Comparison of ENCODE assay signal across 23 cellular contexts in genomic region chr13:43141685-43142084, GRCh38.
"Had no signal": no experiment of that assay in that cellular context is flagged by ENCODE, and none has a peak within 500 bp of the region (broad histone marks: within the 10 kb centered on the region; RNA-seq: fewer than 3 reads in every experiment).

No MANE protein-coding gene starts in this region.

- H3K4me1 ChIP-seq: parathyroid adenoma, psoas muscle, testis, tibial nerve, upper lobe of right lung, vagina had no signal

- H3K4me3 ChIP-seq: coronary artery, hepatocyte, lung, psoas muscle, sigmoid colon, skin epidermis, testis, tibial nerve, upper lobe of right lung, vagina had no signal

- H3K36me3 ChIP-seq: sigmoid colon, tibial nerve, upper lobe of right lung, vagina had no signal

- H3K27ac Mint-ChIP-seq: naive B cell; nephron; stimulated activated naive B cell treated with anti-CD40 and anti-IgM and Interleukin-4, amounts not matched to agents 10 μg/mL and 1 μg/mL and 100 μg/mL, for 72 hours; stimulated activated naive CD8-positive, alpha-beta T cell treated with anti-CD3 and anti-CD28 coated beads, Interleukin-15, amount 100 ng/mL, for 72 hours had no signal

- H3K27me3 ChIP-seq: hepatocyte, sigmoid colon, testis, tibial nerve, vagina had no signal

- H3K36me3 Mint-ChIP-seq: naive B cell; stimulated activated naive B cell treated with anti-CD40 and anti-IgM and Interleukin-4, amounts not matched to agents 10 μg/mL and 1 μg/mL and 100 μg/mL, for 72 hours had no signal

- ATAC-seq: left cardiac atrium; left ventricle myocardium superior; psoas muscle; stimulated activated naive B cell treated with anti-CD40 and anti-IgM and Interleukin-4, amounts not matched to agents 10 μg/mL and 1 μg/mL and 100 μg/mL, for 72 hours; stimulated activated naive CD8-positive, alpha-beta T cell treated with anti-CD3 and anti-CD28 coated beads, Interleukin-15, amount 100 ng/mL, for 72 hours; upper lobe of right lung had no signal

- H3K27me3 Mint-ChIP-seq: stimulated activated naive CD8-positive, alpha-beta T cell treated with anti-CD3 and anti-CD28 coated beads, Interleukin-15, amount 100 ng/mL, for 72 hours had no signal

- H3K4me3 Mint-ChIP-seq: naive B cell; nephron; stimulated activated naive B cell treated with anti-CD40 and anti-IgM and Interleukin-4, amounts not matched to agents 10 μg/mL and 1 μg/mL and 100 μg/mL, for 72 hours; stimulated activated naive CD8-positive, alpha-beta T cell treated with anti-CD3 and anti-CD28 coated beads, Interleukin-15, amount 100 ng/mL, for 72 hours had no signal

- H3K9me3 Mint-ChIP-seq: naive B cell; nephron; stimulated activated naive B cell treated with anti-CD40 and anti-IgM and Interleukin-4, amounts not matched to agents 10 μg/mL and 1 μg/mL and 100 μg/mL, for 72 hours; stimulated activated naive CD8-positive, alpha-beta T cell treated with anti-CD3 and anti-CD28 coated beads, Interleukin-15, amount 100 ng/mL, for 72 hours had no signal

- H3K4me1 Mint-ChIP-seq: stimulated activated naive B cell treated with anti-CD40 and anti-IgM and Interleukin-4, amounts not matched to agents 10 μg/mL and 1 μg/mL and 100 μg/mL, for 72 hours; stimulated activated naive CD8-positive, alpha-beta T cell treated with anti-CD3 and anti-CD28 coated beads, Interleukin-15, amount 100 ng/mL, for 72 hours had no signal

- DNase-seq: effector CD4-positive, alpha-beta T cell; foreskin melanocyte; head of caudate nucleus; left cardiac atrium; left ventricle myocardium superior; mesenchymal stem cell; naive B cell; psoas muscle; sigmoid colon; stimulated activated CD4-positive, alpha-beta T cell treated with anti-CD3 and anti-CD28 coated beads, Interleukin-2, amount 100 ng/mL, for 24 hours; stimulated activated CD4-positive, alpha-beta T cell treated with anti-CD3 and anti-CD28 coated beads, Interleukin-4, amount 100 ng/mL, for 4 hours; stimulated activated naive B cell treated with anti-CD40 and anti-IgM and Interleukin-4, amounts not matched to agents 10 μg/mL and 1 μg/mL and 100 μg/mL, for 72 hours; stimulated activated naive CD8-positive, alpha-beta T cell treated with anti-CD3 and anti-CD28 coated beads, Interleukin-15, amount 100 ng/mL, for 72 hours; testis; upper lobe of right lung had no signal

- H3K9me3 ChIP-seq: psoas muscle, sigmoid colon, testis, tibial nerve, upper lobe of right lung, vagina had no signal

- H3K27ac ChIP-seq: coronary artery, hepatocyte, parathyroid adenoma, psoas muscle, sigmoid colon, skin epidermis, testis, tibial nerve, upper lobe of right lung, vagina had no signal

- H3K9ac ChIP-seq: parathyroid adenoma had no signal
